ENCODE assay signal across 12 cellular contexts in the genomic region with DNA sequence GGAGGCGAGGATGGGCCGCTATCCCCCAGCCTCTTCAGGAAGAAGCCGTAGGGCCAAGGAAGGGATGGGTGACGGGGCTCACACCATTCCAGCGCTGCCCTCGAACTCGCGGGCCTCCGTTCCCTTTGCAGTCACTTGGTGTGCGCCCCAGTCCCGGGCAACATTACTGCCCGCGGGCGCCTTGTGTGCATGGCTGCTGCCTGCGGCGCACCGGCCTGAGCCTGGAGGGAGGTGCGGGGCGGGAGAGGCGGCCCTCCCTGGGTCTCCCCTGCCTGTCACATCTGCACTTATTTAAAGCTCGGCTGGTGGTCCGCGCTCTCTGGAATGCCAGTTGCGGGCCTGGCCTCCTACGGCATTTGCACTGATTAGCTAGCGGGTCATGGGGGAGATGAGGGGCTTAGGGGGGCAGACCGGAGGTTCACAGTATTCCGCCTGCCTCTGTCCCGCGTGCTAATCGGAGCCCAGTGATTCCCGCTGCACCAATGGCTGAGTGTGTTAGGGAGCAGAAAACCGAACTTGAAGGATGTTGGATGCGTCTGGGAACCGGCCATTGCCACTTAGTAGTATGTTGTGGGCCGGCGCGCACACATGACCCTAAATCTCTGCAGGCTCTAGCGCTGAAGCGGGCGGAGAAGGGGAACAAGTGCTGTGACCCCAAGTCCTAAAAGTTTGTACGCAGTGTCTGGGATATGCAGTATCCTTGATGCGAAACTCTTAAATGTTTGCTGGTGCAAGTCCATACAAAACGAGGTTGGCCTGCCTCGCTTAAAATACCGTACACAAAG.
DNase-seq lines count a peak whose midpoint lies in the region; ATAC-seq and TF ChIP-seq lines count a peak whose summit lies in the region.
"Had no signal": no experiment of that assay in that cellular context is flagged by ENCODE, and none has a peak within 500 bp of the region (broad histone marks: within the 10 kb centered on the region; RNA-seq: fewer than 3 reads in every experiment).

No MANE protein-coding gene starts in this region.

- peaks cover 63 to 79% (median 73%) of the 10 kb centered on the region in 5 donors for H3K27me3 Mint-ChIP-seq in naive thymus-derived CD4-positive, alpha-beta T cell

- H4K8ac ChIP-seq in mesendoderm (ENCODE audit: low read depth, low read length): no peak overlapping the region

- H3F3A ChIP-seq in SK-N-SH (replicated peaks; ENCODE audit: insufficient read depth): peaks cover 25% of the 10 kb centered on the region

- H3K27me3 ChIP-seq in SK-N-SH (ENCODE audit: insufficient read depth) (no peaks in the 10 kb centered on the region), mesendoderm (ENCODE audit: insufficient read depth, low read length, poor library complexity) (peaks cover 37% of the 10 kb centered on the region), upper lobe of right lung (peaks cover 70% of the 10 kb centered on the region)
- peaks cover 4% of the 10 kb centered on the region in 2 donors for H3K27me3 ChIP-seq in naive thymus-derived CD4-positive, alpha-beta T cell (ENCODE audit: control insufficient read depth in 2 of 2, insufficient read depth in 2 of 2, low read length in 2 of 2)

- H2BK120ac ChIP-seq in mesendoderm (ENCODE audit: low read depth, low read length): no peak overlapping the region

- no peaks in the 10 kb centered on the region for H3K9me3 Mint-ChIP-seq in naive thymus-derived CD4-positive, alpha-beta T cell

- intact Hi-C loops in upper lobe of right lung (cut with DNase I): no loop called here
- intact Hi-C loops in naive thymus-derived CD4-positive, alpha-beta T cell (cut with micrococcal nuclease): loop anchor here in 1 of 2 donors (5.0 kb wide), 1 partner anchor 238 kb away; no protein-coding TSS in a partner anchor

- no peak overlapping the region for H2AK5ac ChIP-seq in mesendoderm (ENCODE audit: low read length)

- H3K27ac ChIP-seq in SK-N-SH (ENCODE audit: low read depth in 2 of 2, low read length in 1 of 2): no peak overlapping the region
- H3K27ac ChIP-seq in coronary artery: peak overlapping the region in 1 of 2 donors; percentile 15
- H3K27ac ChIP-seq in mesendoderm (ENCODE audit: low read depth, low read length): no peak overlapping the region
- H3K27ac ChIP-seq in upper lobe of right lung: no peak overlapping the region
- H3K27ac ChIP-seq in naive thymus-derived CD4-positive, alpha-beta T cell (ENCODE audit: low read depth, low read length): no peak overlapping the region

- no peak overlapping the region for H3K56ac ChIP-seq in mesendoderm (ENCODE audit: low read length)

- no peak for DNase-seq in SK-N-SH
- DNase-seq in coronary artery (ENCODE audit: low spot score): no peak
- DNase-seq in mesendoderm: peak; percentile 61
- DNase-seq in upper lobe of right lung: no peak
- no peak for DNase-seq in NK-92 treated with Interleukin-12 subunit alpha and Interleukin-12 subunit beta, amount 100 ng/mL, for 24 hours (lab: John Stamatoyannopoulos, UW)
- no peak for DNase-seq in naive thymus-derived CD4-positive, alpha-beta T cell
- DNase-seq: activated effector memory CD4-positive, alpha-beta T cell treated with Interleukin-2 at 50 U/mL for 16 hours; GOT3; T1000 had no signal

- no peak overlapping the region for H3K23ac ChIP-seq in mesendoderm (ENCODE audit: low read length)

- WGBS in SK-N-SH (ENCODE audit: low lambda C conversion rate): 96% methylated on average over 39 of the region's 46 CpGs
- no CpG with 5 or more reads among the region's 46 CpGs for WGBS in mesendoderm (ENCODE audit: extremely low coverage, insufficient coverage, low lambda C conversion rate)

- H3K9me2 ChIP-seq in SK-N-SH: no peaks in the 10 kb centered on the region

- ATAC-seq in SK-N-SH treated with all-trans-retinoic acid at 6 μM for 48 hours (no peak), upper lobe of right lung (peak; percentile 45), HG03342 (IDR thresholded peaks at IDR 0.05; ENCODE audit: unreplicated experiment) (no peak)
- no peak for ATAC-seq in naive thymus-derived CD4-positive, alpha-beta T cell

- no peak for TF ChIP-seq RAD21 in SK-N-SH (IDR thresholded peaks at IDR 0.05; ENCODE audit: low read length)

- H2BK5ac ChIP-seq in mesendoderm (ENCODE audit: low read length): no peak overlapping the region

- peak overlapping the region in 2 of 10 donors; percentile 14 to 29 for H3K4me3 Mint-ChIP-seq in naive thymus-derived CD4-positive, alpha-beta T cell

- no peaks in the 10 kb centered on the region for H4K20me1 ChIP-seq in SK-N-SH (ENCODE audit: insufficient read depth)

- H3K9me3 ChIP-seq in SK-N-SH (no peaks in the 10 kb centered on the region), upper lobe of right lung (no peaks in the 10 kb centered on the region)
- H3K9me3 ChIP-seq in naive thymus-derived CD4-positive, alpha-beta T cell (ENCODE audit: control insufficient read depth in 2 of 3, low read length in 3 of 3): no peaks in the 10 kb centered on the region
- H3K9me3 ChIP-seq: pancreas had no signal

- no peaks in the 10 kb centered on the region for H3K36me3 Mint-ChIP-seq in naive thymus-derived CD4-positive, alpha-beta T cell

- H3K79me1 ChIP-seq in mesendoderm (ENCODE audit: low read length): no peaks in the 10 kb centered on the region

- H3K9ac ChIP-seq in SK-N-SH (no peak overlapping the region), mesendoderm (ENCODE audit: low read length) (peak overlapping the region; percentile 37)

- no peak overlapping the region for H3K18ac ChIP-seq in mesendoderm (ENCODE audit: low read length)

- H3K4ac ChIP-seq in mesendoderm (ENCODE audit: low read depth, low read length): no peak overlapping the region

- H3K27ac Mint-ChIP-seq in naive thymus-derived CD4-positive, alpha-beta T cell: no peak overlapping the region

- H3K4me3 ChIP-seq in SK-N-SH (ENCODE audit: low read depth in 2 of 2, low read length in 1 of 2) (peak overlapping the region in 1 of 2 experiments; percentile 62; a peak in 1 of 4 replicates), coronary artery (peak overlapping the region; percentile 80), mesendoderm (ENCODE audit: low read length) (no peak overlapping the region), upper lobe of right lung (no peak overlapping the region)
- H3K4me3 ChIP-seq in naive thymus-derived CD4-positive, alpha-beta T cell (ENCODE audit: low read length): no peak overlapping the region

- POLR2A ChIA-PET in SK-N-SH (lab: Yijun Ruan, JAX): interaction anchor here (0.7 to 2.5 kb wide), 5 partner anchors 8 to 188 kb away, joined by 3 to 11 read pairs (median 3); no protein-coding TSS in a partner anchor
- POLR2A ChIA-PET in naive thymus-derived CD4-positive, alpha-beta T cell (lab: Charles Lee): no interaction called here

- H2BK15ac ChIP-seq in mesendoderm (replicated peaks; ENCODE audit: low read depth): no peak overlapping the region

- H4K5ac ChIP-seq in mesendoderm (ENCODE audit: low read length): no peak overlapping the region

- H3K79me2 ChIP-seq in SK-N-SH (ENCODE audit: insufficient read depth) (no peaks in the 10 kb centered on the region), mesendoderm (ENCODE audit: control insufficient read depth, insufficient read depth, low read length) (no peaks in the 10 kb centered on the region)

- CTCF ChIA-PET in SK-N-SH (lab: Yijun Ruan, JAX): interaction anchor here (0.7 to 3.8 kb wide), 7 partner anchors 21 to 325 kb away, joined by 3 to 26 read pairs (median 4); no protein-coding TSS in a partner anchor
- CTCF ChIA-PET in naive thymus-derived CD4-positive, alpha-beta T cell (lab: Charles Lee): no interaction called here

- no peak for TF ChIP-seq EP300 in SK-N-SH (IDR thresholded peaks at IDR 0.05; ENCODE audit: borderline replicate concordance in 1 of 2, low read depth in 1 of 2, low read length in 1 of 2)

- no peaks in the 10 kb centered on the region for H3K36me3 ChIP-seq in SK-N-SH (replicated peaks in 1 of 2; ENCODE audit: control insufficient read depth in 1 of 2, insufficient read depth in 2 of 2, low read length in 1 of 2)
- no peaks in the 10 kb centered on the region for H3K36me3 ChIP-seq in mesendoderm (ENCODE audit: control insufficient read depth, insufficient read depth, low read length)
- no peaks in the 10 kb centered on the region for H3K36me3 ChIP-seq in upper lobe of right lung
- H3K36me3 ChIP-seq in naive thymus-derived CD4-positive, alpha-beta T cell (ENCODE audit: control insufficient read depth in 2 of 3, insufficient read depth in 3 of 3, low read length in 3 of 3): no peaks in the 10 kb centered on the region
- H3K36me3 ChIP-seq: pancreas had no signal

- peaks cover 14% of the 10 kb centered on the region in 2 experiments for H3K4me1 ChIP-seq in SK-N-SH (ENCODE audit: control insufficient read depth in 1 of 2, insufficient read depth in 2 of 2, low read depth in 1 of 2, low read length in 1 of 2)
- no peaks in the 10 kb centered on the region for H3K4me1 ChIP-seq in mesendoderm (ENCODE audit: control insufficient read depth, low read depth, low read length)
- peaks cover 12% of the 10 kb centered on the region for H3K4me1 ChIP-seq in upper lobe of right lung
- no peaks in the 10 kb centered on the region for H3K4me1 ChIP-seq in naive thymus-derived CD4-positive, alpha-beta T cell (ENCODE audit: control insufficient read depth in 2 of 2, insufficient read depth in 2 of 2, low read length in 2 of 2)
- H3K4me1 ChIP-seq: pancreas had no signal

- H3K4me1 Mint-ChIP-seq in naive thymus-derived CD4-positive, alpha-beta T cell: peaks cover 0 to 15% (median 4%) of the 10 kb centered on the region in 7 donors

- TF ChIP-seq CTCF in SK-N-SH (IDR thresholded peaks at IDR 0.05) (no peak), coronary artery (IDR thresholded peaks at IDR 0.05) (no peak), upper lobe of right lung (IDR thresholded peaks at IDR 0.05) (no peak)

- no peak overlapping the region for H2AFZ ChIP-seq in SK-N-SH (ENCODE audit: low read depth)

- peak overlapping the region; percentile 14; the same call in 1 of the 2 replicates for H3K4me2 ChIP-seq in SK-N-SH
- H3K4me2 ChIP-seq in mesendoderm (ENCODE audit: low read length): peak overlapping the region; percentile 69

TF ChIP-seq in SK-N-SH, 30 proteins besides CTCF, POLR2A, EP300 and RAD21:
- no peak for TF ChIP-seq TAF1 (IDR thresholded peaks at IDR 0.05; ENCODE audit: borderline replicate concordance, low read depth, low read length)

TF ChIP-seq in SK-N-SH treated with all-trans-retinoic acid at 6 μM for 48 hours, 23 proteins besides CTCF, POLR2A, EP300 and RAD21 (continues in another document):
- no peak for TF ChIP-seq ISL1 (CRISPR knock-in tag; IDR thresholded peaks at IDR 0.05)
